ENCODE assay signal across 19 cellular contexts in the genomic region with DNA sequence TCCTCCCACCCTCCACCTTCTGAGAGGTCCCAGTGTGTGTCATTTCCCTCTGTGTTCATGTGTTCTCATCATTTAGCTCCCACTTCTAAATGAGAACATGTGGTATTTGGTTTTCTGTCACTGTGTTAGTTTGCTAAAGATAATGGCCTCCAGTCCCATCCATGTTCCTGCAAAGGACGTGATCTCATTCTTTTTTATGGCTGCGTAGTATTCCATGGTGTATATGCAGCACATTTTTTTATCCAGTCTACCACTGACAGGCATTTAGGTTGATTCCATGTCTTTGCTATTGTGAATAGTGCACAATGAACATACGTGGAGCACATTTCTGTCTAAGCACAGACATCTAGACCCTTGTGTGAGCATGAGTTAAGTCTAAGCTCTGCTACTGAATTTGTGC. TPM values are rescaled to one million over a fixed set of nuclear protein-coding genes. Genes with fewer than 3 reads are reported as not detected.
A peak's percentile ranks its signal among the peaks of the same experiment; 100 is the strongest.
DNase-seq lines count a peak whose midpoint lies in the region; ATAC-seq and TF ChIP-seq lines count a peak whose summit lies in the region.
"Had no signal": no experiment of that assay in that cellular context is flagged by ENCODE, and none has a peak within 500 bp of the region (broad histone marks: within the 10 kb centered on the region; RNA-seq: fewer than 3 reads in every experiment).

No MANE protein-coding gene starts in this region.

- no peaks in the 10 kb centered on the region for H3K27me3 ChIP-seq in CD8-positive, alpha-beta memory T cell (ENCODE audit: insufficient read depth, low read length, poor library complexity, severe bottlenecking)
- H3K27me3 ChIP-seq: Peyer's patch had no signal

- H3K4me3 Mint-ChIP-seq in activated T-cell treated with anti-CD3 and anti-CD28 coated beads, Interleukin-2, amount 50 U/mL, for 24 hours, result peak overlapping the region; percentile 11
- peak overlapping the region; percentile 5 to 62 (median 27) for H3K4me3 Mint-ChIP-seq in CD8-positive, alpha-beta memory T cell
- no peak overlapping the region for H3K4me3 Mint-ChIP-seq in activated CD8-positive, alpha-beta T cell treated with anti-CD3 and anti-CD28 coated beads for 36 hours
- peak overlapping the region; percentile 23 to 38 for H3K4me3 Mint-ChIP-seq in effector memory CD8-positive, alpha-beta T cell
- H3K4me3 Mint-ChIP-seq in CD14-positive monocyte, result no peak overlapping the region
- H3K4me3 Mint-ChIP-seq: HFFc6 had no signal

- H3K4me1 Mint-ChIP-seq in activated T-cell treated with anti-CD3 and anti-CD28 coated beads, Interleukin-2, amount 50 U/mL, for 24 hours (ENCODE audit: low read depth), result peaks cover 89% of the 10 kb centered on the region
- H3K4me1 Mint-ChIP-seq in CD8-positive, alpha-beta memory T cell, result peaks cover 84 to 91% (median 90%) of the 10 kb centered on the region in 3 donors
- peaks cover 79% of the 10 kb centered on the region for H3K4me1 Mint-ChIP-seq in activated CD8-positive, alpha-beta T cell treated with anti-CD3 and anti-CD28 coated beads for 36 hours (ENCODE audit: low read depth)
- H3K4me1 Mint-ChIP-seq in effector memory CD8-positive, alpha-beta T cell (ENCODE audit: low read depth in 2 of 2), result peaks cover 57 to 68% of the 10 kb centered on the region in 2 donors
- peaks cover 10% of the 10 kb centered on the region for H3K4me1 Mint-ChIP-seq in CD14-positive monocyte

- CTCF ChIA-PET in CD8-positive, alpha-beta memory T cell (lab: Charles Lee), result interaction anchor here (2.5 kb wide), 1 partner anchor 15 kb away, joined by 14 read pairs; no protein-coding TSS in a partner anchor
- CTCF ChIA-PET in activated CD8-positive, alpha-beta T cell treated with anti-CD3 and anti-CD28 coated beads for 36 hours (lab: Charles Lee), result interaction anchor here (1.0 to 2.6 kb wide), 6 partner anchors 9 to 112 kb away, joined by 3 to 12 read pairs (median 4); a partner anchor contains a TSS

- peaks cover 95% of the 10 kb centered on the region for H3K36me3 Mint-ChIP-seq in activated T-cell treated with anti-CD3 and anti-CD28 coated beads, Interleukin-2, amount 50 U/mL, for 24 hours (ENCODE audit: low read depth)
- H3K36me3 Mint-ChIP-seq in CD8-positive, alpha-beta memory T cell, result peaks cover 24 to 91% (median 43%) of the 10 kb centered on the region in 3 donors
- H3K36me3 Mint-ChIP-seq in activated CD8-positive, alpha-beta T cell treated with anti-CD3 and anti-CD28 coated beads for 36 hours (ENCODE audit: low read depth), result peaks cover 89% of the 10 kb centered on the region
- peaks cover 73% of the 10 kb centered on the region for H3K36me3 Mint-ChIP-seq in effector memory CD8-positive, alpha-beta T cell (ENCODE audit: insufficient read depth)
- no peaks in the 10 kb centered on the region for H3K36me3 Mint-ChIP-seq in CD14-positive monocyte

- POLR2A ChIA-PET in CD8-positive, alpha-beta memory T cell (lab: Charles Lee), result no interaction called here
- POLR2A ChIA-PET in activated CD8-positive, alpha-beta T cell treated with anti-CD3 and anti-CD28 coated beads for 36 hours (lab: Charles Lee), result interaction anchor here (1.3 to 2.3 kb wide), 3 partner anchors 11 to 108 kb away, joined by 3 to 7 read pairs (median 5); no protein-coding TSS in a partner anchor

- H3K9me3 Mint-ChIP-seq in activated T-cell treated with anti-CD3 and anti-CD28 coated beads, Interleukin-2, amount 50 U/mL, for 24 hours, result no peaks in the 10 kb centered on the region
- no peaks in the 10 kb centered on the region for H3K9me3 Mint-ChIP-seq in CD8-positive, alpha-beta memory T cell
- peaks cover 2% of the 10 kb centered on the region for H3K9me3 Mint-ChIP-seq in activated CD8-positive, alpha-beta T cell treated with anti-CD3 and anti-CD28 coated beads for 36 hours
- H3K9me3 Mint-ChIP-seq in effector memory CD8-positive, alpha-beta T cell, result no peaks in the 10 kb centered on the region
- H3K9me3 Mint-ChIP-seq in CD14-positive monocyte, result peaks cover 0 to 3% (median 0%) of the 10 kb centered on the region in 7 donors
- H3K9me3 Mint-ChIP-seq: HFFc6 had no signal

- peaks cover 79% of the 10 kb centered on the region for H3K4me1 ChIP-seq in CD8-positive, alpha-beta memory T cell (ENCODE audit: insufficient read depth, low read length)

- no peaks in the 10 kb centered on the region for H3K9me3 ChIP-seq in CD8-positive, alpha-beta memory T cell (ENCODE audit: low read length)
- H3K9me3 ChIP-seq: Peyer's patch had no signal

- no peaks in the 10 kb centered on the region for H3K27me3 Mint-ChIP-seq in activated T-cell treated with anti-CD3 and anti-CD28 coated beads, Interleukin-2, amount 50 U/mL, for 24 hours
- H3K27me3 Mint-ChIP-seq in CD8-positive, alpha-beta memory T cell, result no peaks in the 10 kb centered on the region
- H3K27me3 Mint-ChIP-seq in activated CD8-positive, alpha-beta T cell treated with anti-CD3 and anti-CD28 coated beads for 36 hours, result no peaks in the 10 kb centered on the region
- H3K27me3 Mint-ChIP-seq in effector memory CD8-positive, alpha-beta T cell, result no peaks in the 10 kb centered on the region
- H3K27me3 Mint-ChIP-seq in CD14-positive monocyte (ENCODE audit: low read depth in 3 of 3), result peaks cover 2 to 3% (median 2%) of the 10 kb centered on the region in 3 donors

- peaks cover 60% of the 10 kb centered on the region for H3K36me3 ChIP-seq in CD8-positive, alpha-beta memory T cell (ENCODE audit: insufficient read depth, low read length)
- H3K36me3 ChIP-seq: Peyer's patch had no signal

- intact Hi-C loops in activated CD8-positive, alpha-beta T cell treated with anti-CD3 and anti-CD28 coated beads for 36 hours (cut with micrococcal nuclease), result no loop called here
- intact Hi-C loops in CD14-positive monocyte (cut with micrococcal nuclease), result no loop called here

- H3K27ac ChIP-seq in CD8-positive, alpha-beta memory T cell (ENCODE audit: low read depth, low read length), result no peak overlapping the region
- H3K27ac ChIP-seq: Peyer's patch had no signal

- TF ChIP-seq CTCF in activated CD8-positive, alpha-beta T cell treated with anti-CD3 and anti-CD28 coated beads for 36 hours (IDR thresholded peaks at IDR 0.05), result no peak
- no peak for TF ChIP-seq CTCF in CD14-positive monocyte (IDR thresholded peaks at IDR 0.05)

- no peak for DNase-seq in activated T-cell treated with anti-CD3 and anti-CD28 coated beads, Interleukin-2, amount 50 U/mL, for 24 hours
- no peak for DNase-seq in activated T-cell treated with anti-CD3 and anti-CD28 coated beads, Interleukin-2, amount 50 U/mL, for 1 hour
- no peak for DNase-seq in CD8-positive, alpha-beta memory T cell
- no peak for DNase-seq in activated CD8-positive, alpha-beta T cell treated with anti-CD3 and anti-CD28 coated beads for 36 hours
- no peak for DNase-seq in effector memory CD8-positive, alpha-beta T cell
- DNase-seq in NCI-H2196 treated with DMSO at 0.1 percent for 48 hours (lab: John Stamatoyannopoulos, UW; ENCODE audit: unreplicated experiment) (no peak), CD14-positive monocyte (ENCODE audit: low spot score) (no peak)
- DNase-seq: AML-193, HFFc6, NCI-H1105 treated with DMSO at 0.1 percent for 48 hours, NCI-H1930, NCI-H2171 treated with DMSO at 0.1 percent for 48 hours, NCI-H510A, NCI-H82, Peyer's patch, Right ventricle myocardium superior had no signal

- no peak overlapping the region for H3K4me3 ChIP-seq in CD8-positive, alpha-beta memory T cell (ENCODE audit: low read length)
- H3K4me3 ChIP-seq: Peyer's patch had no signal

- ATAC-seq in activated CD8-positive, alpha-beta T cell treated with anti-CD3 and anti-CD28 coated beads for 36 hours, result no peak
- ATAC-seq in effector memory CD8-positive, alpha-beta T cell (replicated peaks), result no peak
- no peak for ATAC-seq in HG03045 (IDR thresholded peaks at IDR 0.05; ENCODE audit: unreplicated experiment)
- ATAC-seq: HepG2 had no signal

- H3K27ac Mint-ChIP-seq in activated T-cell treated with anti-CD3 and anti-CD28 coated beads, Interleukin-2, amount 50 U/mL, for 24 hours, result peak overlapping the region; percentile 90
- H3K27ac Mint-ChIP-seq in CD8-positive, alpha-beta memory T cell, result peak overlapping the region; percentile 13 to 89 (median 80)
- peak overlapping the region; percentile 80 for H3K27ac Mint-ChIP-seq in activated CD8-positive, alpha-beta T cell treated with anti-CD3 and anti-CD28 coated beads for 36 hours
- H3K27ac Mint-ChIP-seq in effector memory CD8-positive, alpha-beta T cell, result peak overlapping the region; percentile 44 to 99
- no peak overlapping the region for H3K27ac Mint-ChIP-seq in CD14-positive monocyte
- H3K27ac Mint-ChIP-seq: HFFc6 had no signal

RNA-seq across cellular contexts. Expression of a gene that starts 5.7 kb away (rescaled TPM):
- 100 to 1,000 TPM; 534 to 541 TPM for total RNA-seq in CD8-positive, alpha-beta memory T cell
- 1,158 TPM for polyA plus RNA-seq in CD8-positive, alpha-beta memory T cell
- total RNA-seq in activated CD8-positive, alpha-beta T cell treated with anti-CD3 and anti-CD28 coated beads for 36 hours, result 100 to 1,000 TPM; 372 to 387 TPM
- polyA plus RNA-seq in CD14-positive monocyte, result 1 to 10 TPM; 1.5 to 1.6 TPM
- total RNA-seq: H1, HepG2, HFFc6 had no signal
- polyA plus RNA-seq: H1, HepG2 had no signal

RNA-seq across cellular contexts. Expression of a gene that starts 32.2 kb away (rescaled TPM):
- total RNA-seq in CD8-positive, alpha-beta memory T cell, result 100 to 1,000 TPM; 426 to 438 TPM
- 1,253 TPM for polyA plus RNA-seq in CD8-positive, alpha-beta memory T cell
- 100 to 1,000 TPM; 316 to 325 TPM for total RNA-seq in activated CD8-positive, alpha-beta T cell treated with anti-CD3 and anti-CD28 coated beads for 36 hours
- polyA plus RNA-seq in CD14-positive monocyte, result 1 to 10 TPM; 2.2 to 3.1 TPM
- total RNA-seq: H1, HFFc6 had no signal
- polyA plus RNA-seq: H1 had no signal

RNA-seq across cellular contexts. Expression of a gene that starts 33.9 kb away (rescaled TPM):
- 100 to 1,000 TPM; 167 to 170 TPM for total RNA-seq in CD8-positive, alpha-beta memory T cell
- polyA plus RNA-seq in CD8-positive, alpha-beta memory T cell, result 414 TPM
- total RNA-seq in activated CD8-positive, alpha-beta T cell treated with anti-CD3 and anti-CD28 coated beads for 36 hours, result 100 to 1,000 TPM; 116 to 118 TPM
- 1 to 10 TPM in 1 of 2 donors, under 1 TPM in 1; 0.84 to 1.9 TPM for polyA plus RNA-seq in CD14-positive monocyte
- total RNA-seq: H1, HepG2, HFFc6, Right ventricle myocardium superior had no signal
- polyA plus RNA-seq: H1, HepG2 had no signal

RNA-seq across cellular contexts. Expression of a gene that starts 46.2 kb away (rescaled TPM):
- total RNA-seq in CD8-positive, alpha-beta memory T cell, result 1 to 10 TPM; 4.5 to 5.5 TPM
- polyA plus RNA-seq in CD8-positive, alpha-beta memory T cell, result 0.36 TPM
- 10 to 100 TPM; 26.2 to 31.0 TPM for total RNA-seq in activated CD8-positive, alpha-beta T cell treated with anti-CD3 and anti-CD28 coated beads for 36 hours
- 10 to 100 TPM in 1 of 2 donors, 1 to 10 TPM in 1; 8.0 to 18.6 TPM for polyA plus RNA-seq in CD14-positive monocyte
- total RNA-seq: HFFc6 had no signal

RNA-seq across cellular contexts. Expression of a gene that starts 49.1 kb away (rescaled TPM):
- 10 to 100 TPM; 55.9 to 56.8 TPM for total RNA-seq in CD8-positive, alpha-beta memory T cell
- 27.8 TPM for polyA plus RNA-seq in CD8-positive, alpha-beta memory T cell
- total RNA-seq in activated CD8-positive, alpha-beta T cell treated with anti-CD3 and anti-CD28 coated beads for 36 hours, result 10 to 100 TPM; 40.2 to 40.5 TPM
- polyA plus RNA-seq in CD14-positive monocyte, result 10 to 100 TPM; 22.7 to 33.9 TPM

Comparison
In these comparisons a context has a peak if more than half of its experiments do, and no peak if none do; other contexts are left out.
1. H3K27ac Mint-ChIP-seq: peak in activated T-cell treated with anti-CD3 and anti-CD28 coated beads, Interleukin-2, amount 50 U/mL, for 24 hours (single experiment), CD8-positive, alpha-beta memory T cell (8 of 8), activated CD8-positive, alpha-beta T cell treated with anti-CD3 and anti-CD28 coated beads for 36 hours (single experiment) and effector memory CD8-positive, alpha-beta T cell (2 of 2); none in CD14-positive monocyte (0 of 7).
2. H3K4me3 Mint-ChIP-seq: peak in activated T-cell treated with anti-CD3 and anti-CD28 coated beads, Interleukin-2, amount 50 U/mL, for 24 hours (single experiment), CD8-positive, alpha-beta memory T cell (7 of 7) and effector memory CD8-positive, alpha-beta T cell (2 of 2); none in activated CD8-positive, alpha-beta T cell treated with anti-CD3 and anti-CD28 coated beads for 36 hours (single experiment) and CD14-positive monocyte (0 of 2).